In genomic region chr9:125407974-125408900, GRCh38 we compare ENCODE assay signal across 1 cellular context.
TF ChIP-seq lines count a peak whose summit lies in the region.

No MANE protein-coding gene starts in this region.

TF ChIP-seq in HepG2, 621 proteins besides CTCF, POLR2A, EP300 and RAD21 (continued from another document and continues in another):
- no peak for TF ChIP-seq THAP9 (CRISPR knock-in tag; IDR thresholded peaks at IDR 0.05; ENCODE audit: borderline replicate concordance)
- no peak for TF ChIP-seq MLX (CRISPR knock-in tag; IDR thresholded peaks at IDR 0.05)
- TF ChIP-seq SP1 (IDR thresholded peaks at IDR 0.05): no peak
- TF ChIP-seq SP1 (CRISPR knock-in tag; IDR thresholded peaks at IDR 0.05): no peak; the same call in 1 of the 2 replicates
- 0 out of 2 replicates have a peak, but pooled peaks have one; percentile 18 for TF ChIP-seq TARDBP (CRISPR knock-in tag; IDR thresholded peaks at IDR 0.05)
- no peak for TF ChIP-seq ZMAT5 (CRISPR knock-in tag; IDR thresholded peaks at IDR 0.05; ENCODE audit: borderline replicate concordance, low read depth)
- peak; percentile 46; the same call in 1 of the 2 replicates for TF ChIP-seq ZMYM3 (CRISPR knock-in tag; IDR thresholded peaks at IDR 0.05)
- no peak for TF ChIP-seq ZNF101 (CRISPR knock-in tag; IDR thresholded peaks at IDR 0.05; ENCODE audit: borderline replicate concordance, low read depth)
- TF ChIP-seq SOX5 (CRISPR knock-in tag; IDR thresholded peaks at IDR 0.05; ENCODE audit: borderline replicate concordance): no peak
- TF ChIP-seq PRDM15 (CRISPR knock-in tag; IDR thresholded peaks at IDR 0.05): no peak
- no peak for TF ChIP-seq ZNF224 (CRISPR knock-in tag; IDR thresholded peaks at IDR 0.05)
- TF ChIP-seq SNAPC2 (CRISPR knock-in tag; IDR thresholded peaks at IDR 0.05): no peak
- TF ChIP-seq DBP (CRISPR knock-in tag; IDR thresholded peaks at IDR 0.05; ENCODE audit: not compliant biosample characterization): no peak
- no peak for TF ChIP-seq DMTF1 (CRISPR knock-in tag; IDR thresholded peaks at IDR 0.05)
- TF ChIP-seq ZBTB37 (CRISPR knock-in tag; IDR thresholded peaks at IDR 0.05): no peak
- no peak for TF ChIP-seq CEBPB (IDR thresholded peaks at IDR 0.05; ENCODE audit: borderline replicate concordance, low read depth, low read length)
- peak; percentile 48 for TF ChIP-seq HOXA3 (CRISPR knock-in tag; IDR thresholded peaks at IDR 0.05)
- TF ChIP-seq BATF2 (CRISPR knock-in tag; IDR thresholded peaks at IDR 0.05): no peak
- no peak for TF ChIP-seq ATF3 (CRISPR knock-in tag; IDR thresholded peaks at IDR 0.05)
- peak; percentile 27; the same call in 1 of the 2 replicates for TF ChIP-seq KAT8 (CRISPR knock-in tag; IDR thresholded peaks at IDR 0.05)
- TF ChIP-seq JUN (CRISPR knock-in tag; IDR thresholded peaks at IDR 0.05): no peak
- TF ChIP-seq HHEX (CRISPR knock-in tag; IDR thresholded peaks at IDR 0.05): no peak
- TF ChIP-seq WIZ (CRISPR knock-in tag; IDR thresholded peaks at IDR 0.05): no peak; the same call in 1 of the 2 replicates
- no peak for TF ChIP-seq ZNF580 (CRISPR knock-in tag; IDR thresholded peaks at IDR 0.05; ENCODE audit: borderline replicate concordance, low read depth)
- 0 out of 2 replicates have a peak, but pooled peaks have one; percentile 3 for TF ChIP-seq MED1 (CRISPR knock-in tag; IDR thresholded peaks at IDR 0.05)
- TF ChIP-seq ZNF564 (CRISPR knock-in tag; IDR thresholded peaks at IDR 0.05): no peak
- no peak for TF ChIP-seq ZNF557 (CRISPR knock-in tag; IDR thresholded peaks at IDR 0.05)
- TF ChIP-seq TOPORS (CRISPR knock-in tag; IDR thresholded peaks at IDR 0.05): no peak
- no peak for TF ChIP-seq ZNF431 (CRISPR knock-in tag; IDR thresholded peaks at IDR 0.05; ENCODE audit: borderline replicate concordance, low read depth)
- no peak for TF ChIP-seq NFIC (IDR thresholded peaks at IDR 0.05; ENCODE audit: low read length)
- TF ChIP-seq ZKSCAN1 (IDR thresholded peaks at IDR 0.05; ENCODE audit: low read length): no peak
- no peak; the same call in 1 of the 2 replicates for TF ChIP-seq MEIS2 (CRISPR knock-in tag; IDR thresholded peaks at IDR 0.05)
- TF ChIP-seq ZNF841 (CRISPR knock-in tag; IDR thresholded peaks at IDR 0.05; ENCODE audit: borderline replicate concordance): no peak
- TF ChIP-seq MYC (CRISPR knock-in tag; IDR thresholded peaks at IDR 0.05; ENCODE audit: borderline replicate concordance): no peak
- TF ChIP-seq ATF2 (CRISPR knock-in tag; IDR thresholded peaks at IDR 0.05): peak; percentile 14; the same call in 1 of the 2 replicates
- TF ChIP-seq HMGXB4 (CRISPR knock-in tag; IDR thresholded peaks at IDR 0.05; ENCODE audit: borderline replicate concordance in 1 of 2, low read depth in 1 of 2): peak; percentile 90 to 96
- TF ChIP-seq LRRFIP1 (CRISPR knock-in tag; conservative IDR thresholded peaks at IDR 0.05): no peak
